ENCODE assay signal across 13 cellular contexts in the genomic region with DNA sequence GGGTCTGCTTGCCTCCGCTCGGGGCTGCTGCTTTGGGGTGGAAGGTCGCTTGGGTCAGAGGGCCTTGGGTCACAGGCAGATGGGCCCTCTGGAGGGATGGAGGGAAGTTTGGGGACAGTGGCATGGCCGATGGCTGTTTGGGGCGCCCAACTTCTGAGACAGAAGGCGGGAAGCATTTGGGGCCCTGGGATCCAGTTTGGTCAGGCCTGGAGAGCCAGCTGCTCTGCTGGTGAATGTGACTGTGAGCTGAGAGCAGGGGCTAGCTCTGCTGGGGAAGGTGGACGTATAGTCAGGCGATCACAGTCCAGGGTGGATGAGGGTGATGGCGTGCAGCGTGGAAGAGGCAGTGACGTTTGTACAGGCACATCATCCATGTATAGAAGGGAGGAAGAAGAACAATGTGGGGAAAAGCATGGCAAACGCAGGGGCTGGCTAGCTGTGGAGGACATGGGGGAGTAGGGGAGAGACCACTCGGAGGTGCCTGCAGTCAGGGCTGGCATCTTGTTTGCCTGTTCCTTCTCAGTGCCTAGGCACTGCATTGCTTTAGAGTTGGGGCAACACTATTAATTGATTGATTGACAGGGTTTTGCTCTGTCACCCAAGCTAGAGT. TPM values are rescaled to one million over a fixed set of nuclear protein-coding genes. Genes with fewer than 3 reads are reported as not detected.
DNase-seq lines count a peak whose midpoint lies in the region; ATAC-seq and TF ChIP-seq lines count a peak whose summit lies in the region.
"Had no signal": no experiment of that assay in that cellular context is flagged by ENCODE, and none has a peak within 500 bp of the region (broad histone marks: within the 10 kb centered on the region; RNA-seq: fewer than 3 reads in every experiment).

No MANE protein-coding gene starts in this region.

- H3K27me3 ChIP-seq in BLaER1: no peaks in the 10 kb centered on the region
- H3K27me3 ChIP-seq in IMR-90 (ENCODE audit: control insufficient read depth, insufficient read depth, low read length): no peaks in the 10 kb centered on the region
- H3K27me3 ChIP-seq in trophoblast cell (ENCODE audit: insufficient read depth, low read length): no peaks in the 10 kb centered on the region

- peak overlapping the region; percentile 10; the same call in 1 of the 2 replicates for H3K4ac ChIP-seq in IMR-90 (ENCODE audit: low read depth, low read length)
- H3K4ac ChIP-seq in trophoblast cell (ENCODE audit: low read depth, low read length): no peak overlapping the region

- H4K91ac ChIP-seq in IMR-90 (ENCODE audit: insufficient read depth, low read depth, low read length) (no peak overlapping the region), trophoblast cell (ENCODE audit: low read depth, low read length) (no peak overlapping the region)

- H2AK5ac ChIP-seq in IMR-90 (ENCODE audit: low read depth, low read length) (peak overlapping the region; percentile 74), trophoblast cell (ENCODE audit: low read length) (no peak overlapping the region)

- H3K27ac ChIP-seq in BLaER1 (no peak overlapping the region), IMR-90 (ENCODE audit: insufficient read depth, low read length) (no peak overlapping the region), trophoblast cell (ENCODE audit: low read depth, low read length) (no peak overlapping the region)
- H3K27ac ChIP-seq: C4-2B, HL-60 had no signal

- H2BK15ac ChIP-seq in IMR-90 (ENCODE audit: low read depth, low read length): no peak overlapping the region

- H4K5ac ChIP-seq in IMR-90 (ENCODE audit: low read depth, low read length): no peak overlapping the region

- H4K8ac ChIP-seq in IMR-90 (ENCODE audit: low read depth in 2 of 2, low read length in 2 of 2) (no peak overlapping the region), trophoblast cell (ENCODE audit: low read depth, low read length) (no peak overlapping the region)

- in situ Hi-C loops in IMR-90 (cut with MboI; ENCODE audit: low sequenced_read_pairs): loop anchor here (5.0 kb wide), 2 partner anchors 73 to 138 kb away; no protein-coding TSS in a partner anchor

- H3K23ac ChIP-seq in IMR-90 (ENCODE audit: low read depth, low read length): no peak overlapping the region
- no peak overlapping the region for H3K23ac ChIP-seq in trophoblast cell (ENCODE audit: low read length)

- whole genome bisulfite sequencing in IMR-90 (ENCODE audit: extremely low coverage in 2 of 2, insufficient read length in 1 of 2), 2 experiments: 98% methylated on average over 8 of the region's 13 CpGs; no CpG with 5 or more reads in 1 of the 2 experiments
- no CpG with 5 or more reads among the region's 13 CpGs for WGBS in trophoblast cell (ENCODE audit: extremely low coverage, insufficient coverage, insufficient read length)

- H2AFZ ChIP-seq in IMR-90 (replicated peaks; ENCODE audit: low read length, poor library complexity) (no peak overlapping the region), trophoblast cell (ENCODE audit: insufficient read depth, low read length, poor library complexity) (no peak overlapping the region)
- H2AFZ ChIP-seq: GM23338 had no signal

- H3K9ac ChIP-seq in BLaER1: no peak overlapping the region
- H3K9ac ChIP-seq in IMR-90 (ENCODE audit: low read depth, low read length): no peak overlapping the region
- peak overlapping the region; percentile 61 for H3K9ac ChIP-seq in trophoblast cell (ENCODE audit: low read length)

- POLR2A ChIA-PET in IMR-90 (lab: Charles Lee; ENCODE audit: unreplicated experiment): no interaction called here

- CTCF ChIA-PET in IMR-90 (lab: Yijun Ruan, JAX): interaction anchor here (1.0 to 4.7 kb wide), 3 partner anchors 10 to 140 kb away, joined by 3 to 31 read pairs (median 6); no protein-coding TSS in a partner anchor

- H3K14ac ChIP-seq in IMR-90 (replicated peaks; ENCODE audit: low read depth, low read length): no peak overlapping the region
- no peak overlapping the region for H3K14ac ChIP-seq in trophoblast cell (ENCODE audit: low read length)

- no peak overlapping the region for H3K56ac ChIP-seq in IMR-90 (ENCODE audit: extremely low read depth, insufficient read depth, low read length)

- no peaks in the 10 kb centered on the region for H3K79me2 ChIP-seq in trophoblast cell (ENCODE audit: control insufficient read depth, insufficient read depth, low read length, poor library complexity)

- H3K36me3 Mint-ChIP-seq in glutamatergic neuron (ENCODE audit: unreplicated experiment): no peaks in the 10 kb centered on the region
- H3K36me3 Mint-ChIP-seq: CD4-positive, alpha-beta memory T cell had no signal

- ATAC-seq in IMR-90 (ENCODE audit: low read depth): no peak
- ATAC-seq in HG02852 (IDR thresholded peaks at IDR 0.05; ENCODE audit: unreplicated experiment): no peak
- no peak for ATAC-seq in HG03045 (IDR thresholded peaks at IDR 0.05; ENCODE audit: unreplicated experiment)

- H3K36me3 ChIP-seq in BLaER1 (no peaks in the 10 kb centered on the region), IMR-90 (ENCODE audit: control insufficient read depth, insufficient read depth, low read length) (no peaks in the 10 kb centered on the region), trophoblast cell (ENCODE audit: control insufficient read depth in 1 of 2, insufficient read depth in 2 of 2, low read length in 2 of 2) (no peaks in the 10 kb centered on the region)
- H3K36me3 ChIP-seq: HAP-1 had no signal

- H3K4me3 Mint-ChIP-seq in glutamatergic neuron (ENCODE audit: unreplicated experiment): no peak overlapping the region
- H3K4me3 Mint-ChIP-seq: B cell; CD4-positive, alpha-beta memory T cell; GM23338 had no signal

- H3K9me3 Mint-ChIP-seq in glutamatergic neuron (ENCODE audit: unreplicated experiment): peaks cover 2% of the 10 kb centered on the region
- H3K9me3 Mint-ChIP-seq: CD4-positive, alpha-beta memory T cell; GM23338 had no signal

- H4K20me1 ChIP-seq in BLaER1: peaks cover 48% of the 10 kb centered on the region
- peaks cover 12% of the 10 kb centered on the region; the same call in 1 of the 2 replicates for H4K20me1 ChIP-seq in IMR-90 (ENCODE audit: insufficient read depth, low read length)

- intact Hi-C loops in IMR-90 (cut with micrococcal nuclease): loop anchor here (1.0 to 10.0 kb wide), 6 partner anchors 61 to 640 kb away; no protein-coding TSS in a partner anchor

- dilution Hi-C loops in IMR-90 (cut with HindIII; ENCODE audit: low sequenced_read_pairs, unreplicated experiment): no loop called here

- H2BK20ac ChIP-seq in IMR-90 (ENCODE audit: low read depth, low read length): no peak overlapping the region

- H3K9me1 ChIP-seq in IMR-90 (ENCODE audit: insufficient read depth, low read length): peaks cover 5% of the 10 kb centered on the region

- no peaks in the 10 kb centered on the region for H3K9me3 ChIP-seq in BLaER1
- no peaks in the 10 kb centered on the region for H3K9me3 ChIP-seq in IMR-90 (ENCODE audit: control insufficient read depth, insufficient read depth, low read length)
- H3K9me3 ChIP-seq in trophoblast cell (ENCODE audit: insufficient read depth, low read depth, low read length): peaks cover 3% of the 10 kb centered on the region
- H3K9me3 ChIP-seq: HAP-1 had no signal

- H3K27ac Mint-ChIP-seq in glutamatergic neuron (ENCODE audit: unreplicated experiment): peak overlapping the region; percentile 56
- H3K27ac Mint-ChIP-seq: B cell; CD4-positive, alpha-beta memory T cell; GM23338 had no signal

- H2BK12ac ChIP-seq in trophoblast cell (ENCODE audit: low read length): no peak overlapping the region

- H2BK5ac ChIP-seq in IMR-90 (ENCODE audit: low read depth, low read length, poor library complexity, severe bottlenecking): no peak overlapping the region
- H2BK5ac ChIP-seq in trophoblast cell (ENCODE audit: low read depth, low read length, poor library complexity): no peak overlapping the region

- TF ChIP-seq RAD21 in IMR-90 (IDR thresholded peaks at IDR 0.05; ENCODE audit: low read length): no peak

- no peak overlapping the region for H4K12ac ChIP-seq in trophoblast cell (ENCODE audit: low read depth, low read length)

- H3K79me1 ChIP-seq in IMR-90 (ENCODE audit: low read depth in 1 of 2, low read length in 2 of 2) (peaks cover 0 to 16% of the 10 kb centered on the region in 2 experiments; a peak in 3 of 4 replicates), trophoblast cell (ENCODE audit: low read length) (no peaks in the 10 kb centered on the region)

- H3K4me2 ChIP-seq in BLaER1 (peak overlapping the region; percentile 80; the same call in 1 of the 2 replicates), IMR-90 (ENCODE audit: low read depth, low read length) (no peak overlapping the region), trophoblast cell (ENCODE audit: low read length) (no peak overlapping the region)
- H3K4me2 ChIP-seq: GM23338 had no signal

- DNase-seq in IMR-90 (no peak), glutamatergic neuron (no peak), trophoblast cell (no peak)
- DNase-seq in stimulated activated CD4-positive, alpha-beta T cell treated with anti-CD3 and anti-CD28 coated beads, Interleukin-2, amount 100 ng/mL, for 24 hours: no peak

- H3K18ac ChIP-seq in IMR-90 (ENCODE audit: low read depth, low read length) (no peak overlapping the region), trophoblast cell (ENCODE audit: low read length) (no peak overlapping the region)

- no peak for TF ChIP-seq CTCF in IMR-90 (conservative IDR thresholded peaks at IDR 0.05; ENCODE audit: low read depth, low read length)
- TF ChIP-seq CTCF in glutamatergic neuron (IDR thresholded peaks at IDR 0.05; ENCODE audit: partially characterized antibody, unreplicated experiment): no peak

- BruUV-seq in IMR-90 (replicated peaks; lab: Mats Ljungman, UMichigan): no TSS peak

- no peak overlapping the region for H2AK9ac ChIP-seq in IMR-90 (replicated peaks; ENCODE audit: low read depth, low read length, poor library complexity)

- H3K4me1 Mint-ChIP-seq in glutamatergic neuron (ENCODE audit: low read depth, unreplicated experiment): peaks cover 52% of the 10 kb centered on the region

- H3K4me1 ChIP-seq in BLaER1 (peaks cover 88% of the 10 kb centered on the region), IMR-90 (ENCODE audit: control insufficient read depth, insufficient read depth, low read length) (peaks cover 21% of the 10 kb centered on the region), trophoblast cell (ENCODE audit: control insufficient read depth in 1 of 2, insufficient read depth in 2 of 2, low read length in 2 of 2) (peaks cover 0 to 6% of the 10 kb centered on the region in 2 experiments)
- H3K4me1 ChIP-seq: HAP-1 had no signal

- H3K4me3 ChIP-seq in BLaER1 (no peak overlapping the region), IMR-90 (ENCODE audit: insufficient read depth, low read depth, low read length) (no peak overlapping the region), trophoblast cell (ENCODE audit: low read depth, low read length) (no peak overlapping the region)
- H3K4me3 ChIP-seq: GM23338, HAP-1 had no signal

- H3K27me3 Mint-ChIP-seq in glutamatergic neuron (ENCODE audit: unreplicated experiment): peaks cover 3% of the 10 kb centered on the region

- TF ChIP-seq POLR2A in IMR-90 (IDR thresholded peaks at IDR 0.05; ENCODE audit: low read depth, low read length): no peak

- H2BK120ac ChIP-seq in IMR-90 (ENCODE audit: low read depth, low read length): no peak overlapping the region
- no peak overlapping the region for H2BK120ac ChIP-seq in trophoblast cell (ENCODE audit: insufficient read depth, low read length, poor library complexity)

RNA-seq across cellular contexts. Expression of gene TSPAN9, which starts 57.5 kb away (rescaled TPM):
- 16.1 and 17.7 TPM in 2 replicates for total RNA-seq in IMR-90 (2012; rRNA removed)
- polyA plus RNA-seq in IMR-90 (2012; rRNA removed): 29.8 and 39.1 TPM in 2 replicates
- polyA plus RNA-seq in IMR-90 (2012; cell fraction: cytosol; rRNA removed): 14.4 and 30.5 TPM in 2 replicates
- polyA plus RNA-seq in IMR-90 (2012; cell fraction: nucleus; rRNA removed; ENCODE audit: low replicate concordance): 29.7 and 33.9 TPM in 2 replicates
- 142 TPM for total RNA-seq in glutamatergic neuron (ENCODE audit: unreplicated experiment)
- 29.4 and 31.7 TPM in 2 replicates for polyA plus RNA-seq in trophoblast cell (2013)
- polyA plus RNA-seq: CD4-positive, alpha-beta memory T cell had no signal
